Comparison of ENCODE assay signal across 1 cellular context in the genomic region with DNA sequence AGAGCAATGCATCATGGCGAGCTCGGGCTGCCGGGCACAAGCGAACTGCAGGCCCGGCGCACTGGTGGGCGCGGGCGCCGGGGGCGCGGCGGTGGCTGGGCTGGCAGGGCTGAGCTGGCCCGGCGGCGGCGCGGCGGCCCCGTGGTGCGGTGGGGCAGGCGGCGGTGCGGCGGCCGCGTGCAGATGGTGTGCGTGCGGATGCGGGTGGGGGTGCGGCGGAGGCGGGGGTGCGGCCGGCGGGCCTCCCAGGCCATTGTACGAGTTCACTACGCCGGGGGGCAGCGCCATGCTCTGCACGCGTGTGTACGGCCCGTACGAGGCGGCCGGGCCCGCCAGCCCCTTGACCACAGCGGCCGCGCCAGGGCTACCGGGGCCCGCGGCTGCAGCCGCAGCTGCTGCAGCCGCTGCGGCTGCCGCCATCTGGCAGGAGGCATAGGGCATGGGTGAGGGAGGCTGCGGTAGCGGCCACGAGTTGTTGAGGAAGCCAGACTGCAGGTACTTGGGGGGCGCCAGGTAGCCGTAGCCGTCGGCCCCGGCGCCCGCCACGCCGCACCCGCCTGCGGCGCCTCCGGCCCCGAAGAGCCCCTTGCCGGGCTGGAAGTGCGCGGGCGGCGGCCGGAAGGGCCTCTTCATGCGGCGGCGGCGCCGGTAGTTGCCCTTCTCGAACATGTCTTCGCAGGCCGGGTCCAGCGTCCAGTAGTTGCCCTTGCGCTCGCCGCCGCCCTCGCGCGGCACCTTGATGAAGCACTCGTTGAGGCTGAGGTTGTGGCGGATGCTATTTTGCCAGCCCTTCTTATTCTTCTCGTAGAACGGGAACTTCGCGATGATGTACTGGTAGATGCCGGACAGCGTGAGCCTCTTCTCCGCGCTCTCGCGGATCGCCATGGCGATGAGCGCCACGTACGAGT.
A peak's percentile ranks its signal among the peaks of the same experiment; 100 is the strongest.
TF ChIP-seq lines count a peak whose summit lies in the region.

No MANE protein-coding gene starts in this region.

TF ChIP-seq in A549, 52 proteins besides CTCF, POLR2A, EP300 and RAD21 (continued from another document):
- TF ChIP-seq, protein P1, sequence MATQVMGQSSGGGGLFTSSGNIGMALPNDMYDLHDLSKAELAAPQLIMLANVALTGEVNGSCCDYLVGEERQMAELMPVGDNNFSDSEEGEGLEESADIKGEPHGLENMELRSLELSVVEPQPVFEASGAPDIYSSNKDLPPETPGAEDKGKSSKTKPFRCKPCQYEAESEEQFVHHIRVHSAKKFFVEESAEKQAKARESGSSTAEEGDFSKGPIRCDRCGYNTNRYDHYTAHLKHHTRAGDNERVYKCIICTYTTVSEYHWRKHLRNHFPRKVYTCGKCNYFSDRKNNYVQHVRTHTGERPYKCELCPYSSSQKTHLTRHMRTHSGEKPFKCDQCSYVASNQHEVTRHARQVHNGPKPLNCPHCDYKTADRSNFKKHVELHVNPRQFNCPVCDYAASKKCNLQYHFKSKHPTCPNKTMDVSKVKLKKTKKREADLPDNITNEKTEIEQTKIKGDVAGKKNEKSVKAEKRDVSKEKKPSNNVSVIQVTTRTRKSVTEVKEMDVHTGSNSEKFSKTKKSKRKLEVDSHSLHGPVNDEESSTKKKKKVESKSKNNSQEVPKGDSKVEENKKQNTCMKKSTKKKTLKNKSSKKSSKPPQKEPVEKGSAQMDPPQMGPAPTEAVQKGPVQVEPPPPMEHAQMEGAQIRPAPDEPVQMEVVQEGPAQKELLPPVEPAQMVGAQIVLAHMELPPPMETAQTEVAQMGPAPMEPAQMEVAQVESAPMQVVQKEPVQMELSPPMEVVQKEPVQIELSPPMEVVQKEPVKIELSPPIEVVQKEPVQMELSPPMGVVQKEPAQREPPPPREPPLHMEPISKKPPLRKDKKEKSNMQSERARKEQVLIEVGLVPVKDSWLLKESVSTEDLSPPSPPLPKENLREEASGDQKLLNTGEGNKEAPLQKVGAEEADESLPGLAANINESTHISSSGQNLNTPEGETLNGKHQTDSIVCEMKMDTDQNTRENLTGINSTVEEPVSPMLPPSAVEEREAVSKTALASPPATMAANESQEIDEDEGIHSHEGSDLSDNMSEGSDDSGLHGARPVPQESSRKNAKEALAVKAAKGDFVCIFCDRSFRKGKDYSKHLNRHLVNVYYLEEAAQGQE (IDR thresholded peaks at IDR 0.05) = no peak
- TF ChIP-seq MYC (IDR thresholded peaks at IDR 0.05; ENCODE audit: borderline replicate concordance, low read length) = no peak
- no peak for TF ChIP-seq KDM5A (IDR thresholded peaks at IDR 0.05)
- TF ChIP-seq TP53 (CRISPR knock-in tag; IDR thresholded peaks at IDR 0.05) = no peak
- TF ChIP-seq, protein P2, sequence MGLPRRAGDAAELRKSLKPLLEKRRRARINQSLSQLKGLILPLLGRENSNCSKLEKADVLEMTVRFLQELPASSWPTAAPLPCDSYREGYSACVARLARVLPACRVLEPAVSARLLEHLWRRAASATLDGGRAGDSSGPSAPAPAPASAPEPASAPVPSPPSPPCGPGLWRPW (IDR thresholded peaks at IDR 0.05) = no peak
- TF ChIP-seq, protein P3, sequence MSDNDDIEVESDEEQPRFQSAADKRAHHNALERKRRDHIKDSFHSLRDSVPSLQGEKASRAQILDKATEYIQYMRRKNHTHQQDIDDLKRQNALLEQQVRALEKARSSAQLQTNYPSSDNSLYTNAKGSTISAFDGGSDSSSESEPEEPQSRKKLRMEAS (IDR thresholded peaks at IDR 0.05) = peak; percentile 74
